ENCODE assay signal across 14 cellular contexts in genomic region chr5:158483202-158483870, GRCh38.
A peak's percentile ranks its signal among the peaks of the same experiment; 100 is the strongest.
DNase-seq lines count a peak whose midpoint lies in the region; ATAC-seq and TF ChIP-seq lines count a peak whose summit lies in the region.
"Had no signal": no experiment of that assay in that cellular context is flagged by ENCODE, and none has a peak within 500 bp of the region (broad histone marks: within the 10 kb centered on the region; RNA-seq: fewer than 3 reads in every experiment).

No MANE protein-coding gene starts in this region.

- no peak overlapping the region for H3K27ac Mint-ChIP-seq in GM23338
- H3K27ac Mint-ChIP-seq: activated naive CD4-positive, alpha-beta T cell treated with anti-CD3 and anti-CD28 coated beads, Interleukin-2, amount 50 U/mL, for 72 hours; stimulated activated effector memory CD8-positive, alpha-beta T cell treated with anti-CD3 and anti-CD28 coated beads, Interleukin-12 subunit alpha, Interleukin-12 subunit beta, amount 100 ng/mL, for 72 hours had no signal

- H3K27ac ChIP-seq in GM23338 (ENCODE audit: low read depth) (no peak overlapping the region), esophagus muscularis mucosa (replicated peaks in 1 of 4) (peak overlapping the region; percentile 50 to 70 (median 66)), muscle layer of duodenum (ENCODE audit: low read length) (peak overlapping the region; percentile 27), suprapubic skin (peak overlapping the region; percentile 78)
- H3K27ac ChIP-seq: psoas muscle had no signal

- 41% methylated on average over 8 of the region's 8 CpGs for WGBS in esophagus muscularis mucosa
- WGBS in suprapubic skin, result 50% methylated on average over 8 of the region's 8 CpGs

- H3F3A ChIP-seq in GM23338 (replicated peaks; ENCODE audit: low read depth), result no peaks in the 10 kb centered on the region

- peaks cover 8% of the 10 kb centered on the region for H3K9me2 ChIP-seq in GM23338 (ENCODE audit: insufficient read depth)

- H4K20me1 ChIP-seq in GM23338 (replicated peaks; ENCODE audit: insufficient read depth), result no peaks in the 10 kb centered on the region

- no peaks in the 10 kb centered on the region for H3K36me3 Mint-ChIP-seq in GM23338 (ENCODE audit: low read depth)
- H3K36me3 Mint-ChIP-seq: activated naive CD4-positive, alpha-beta T cell treated with anti-CD3 and anti-CD28 coated beads, Interleukin-2, amount 50 U/mL, for 72 hours; naive B cell; stimulated activated effector memory CD8-positive, alpha-beta T cell treated with anti-CD3 and anti-CD28 coated beads, Interleukin-12 subunit alpha, Interleukin-12 subunit beta, amount 100 ng/mL, for 72 hours had no signal

- H3K4me1 Mint-ChIP-seq in GM23338, result peaks cover 23% of the 10 kb centered on the region
- H3K4me1 Mint-ChIP-seq: stimulated activated effector memory CD8-positive, alpha-beta T cell treated with anti-CD3 and anti-CD28 coated beads, Interleukin-12 subunit alpha, Interleukin-12 subunit beta, amount 100 ng/mL, for 72 hours had no signal

- peaks cover 2% of the 10 kb centered on the region for H3K27me3 Mint-ChIP-seq in GM23338 (ENCODE audit: insufficient read depth, low read depth, poor library complexity)
- H3K27me3 Mint-ChIP-seq: naive B cell had no signal

- H3K4me2 ChIP-seq in GM23338, result no peak overlapping the region

- H3K4me3 ChIP-seq in GM23338 (no peak overlapping the region), esophagus muscularis mucosa (no peak overlapping the region), muscle layer of duodenum (ENCODE audit: low read depth in 1 of 2, low read length in 2 of 2) (no peak overlapping the region), suprapubic skin (no peak overlapping the region)
- H3K4me3 ChIP-seq: psoas muscle had no signal

- peaks cover 21% of the 10 kb centered on the region for H3K4me1 ChIP-seq in GM23338 (ENCODE audit: insufficient read depth)
- H3K4me1 ChIP-seq in esophagus muscularis mucosa, result peaks cover 25 to 66% (median 54%) of the 10 kb centered on the region in 4 donors
- peaks cover 0 to 24% of the 10 kb centered on the region in 2 donors for H3K4me1 ChIP-seq in muscle layer of duodenum (ENCODE audit: control insufficient read depth in 1 of 2, insufficient read depth in 2 of 2, low read length in 2 of 2)
- H3K4me1 ChIP-seq in suprapubic skin, result peaks cover 47% of the 10 kb centered on the region

- no peak for ATAC-seq in GM23338
- ATAC-seq in HG02759 (IDR thresholded peaks at IDR 0.05; ENCODE audit: unreplicated experiment), result no peak
- ATAC-seq: activated naive CD4-positive, alpha-beta T cell treated with anti-CD3 and anti-CD28 coated beads, Interleukin-2, amount 50 U/mL, for 72 hours; psoas muscle; stimulated activated effector memory CD8-positive, alpha-beta T cell treated with anti-CD3 and anti-CD28 coated beads, Interleukin-12 subunit alpha, Interleukin-12 subunit beta, amount 100 ng/mL, for 72 hours had no signal

- no peak overlapping the region for H3K4me3 Mint-ChIP-seq in GM23338
- H3K4me3 Mint-ChIP-seq: naive B cell; stimulated activated effector memory CD8-positive, alpha-beta T cell treated with anti-CD3 and anti-CD28 coated beads, Interleukin-12 subunit alpha, Interleukin-12 subunit beta, amount 100 ng/mL, for 72 hours had no signal

- H3K27me3 ChIP-seq in GM23338 (ENCODE audit: insufficient read depth) (no peaks in the 10 kb centered on the region), esophagus muscularis mucosa (no peaks in the 10 kb centered on the region), muscle layer of duodenum (ENCODE audit: low read depth, low read length) (no peaks in the 10 kb centered on the region), suprapubic skin (no peaks in the 10 kb centered on the region)

- TF ChIP-seq CTCF in GM23338 (conservative IDR thresholded peaks at IDR 0.05; ENCODE audit: low read depth in 2 of 2), result no peak
- TF ChIP-seq CTCF in esophagus muscularis mucosa (IDR thresholded peaks at IDR 0.05), result no peak
- no peak for TF ChIP-seq CTCF in suprapubic skin (IDR thresholded peaks at IDR 0.05)

- no peaks in the 10 kb centered on the region for H3K79me2 ChIP-seq in GM23338 (replicated peaks; ENCODE audit: insufficient read depth)

- no peaks in the 10 kb centered on the region for H3K9me3 Mint-ChIP-seq in GM23338
- H3K9me3 Mint-ChIP-seq: naive B cell; stimulated activated effector memory CD8-positive, alpha-beta T cell treated with anti-CD3 and anti-CD28 coated beads, Interleukin-12 subunit alpha, Interleukin-12 subunit beta, amount 100 ng/mL, for 72 hours had no signal

- no peak overlapping the region for H2AFZ ChIP-seq in GM23338

- TF ChIP-seq EP300 in esophagus muscularis mucosa (IDR thresholded peaks at IDR 0.05), result no peak
- no peak for TF ChIP-seq EP300 in suprapubic skin (IDR thresholded peaks at IDR 0.05)

- no peaks in the 10 kb centered on the region for H3K9me3 ChIP-seq in esophagus muscularis mucosa
- no peaks in the 10 kb centered on the region for H3K9me3 ChIP-seq in muscle layer of duodenum (ENCODE audit: control insufficient read depth in 1 of 2, low read length in 2 of 2)
- no peaks in the 10 kb centered on the region for H3K9me3 ChIP-seq in suprapubic skin
- H3K9me3 ChIP-seq: psoas muscle had no signal

- DNase-seq in GM23338 (ENCODE audit: low spot score) (peak; percentile 28), esophagus muscularis mucosa (ENCODE audit: extremely low spot score) (no peak), suprapubic skin (ENCODE audit: low spot score in 2 of 2) (no peak), hippocampal formation (lab: John Stamatoyannopoulos, UW) (no peak), retina (no peak)
- DNase-seq: activated CD4-positive, alpha-beta T cell treated with anti-CD3 and anti-CD28 coated beads for 1 hour; cortex of kidney; naive B cell; NCI-H524; psoas muscle had no signal

- TF ChIP-seq POLR2A in esophagus muscularis mucosa (IDR thresholded peaks at IDR 0.05; ENCODE audit: low read depth), result no peak
- no peak for TF ChIP-seq POLR2A in suprapubic skin (IDR thresholded peaks at IDR 0.05)

- intact Hi-C loops in esophagus muscularis mucosa (cut with DNase I), result no loop called here

- H3K36me3 ChIP-seq in GM23338 (ENCODE audit: insufficient read depth), result no peaks in the 10 kb centered on the region
- H3K36me3 ChIP-seq in esophagus muscularis mucosa, result no peaks in the 10 kb centered on the region
- H3K36me3 ChIP-seq in muscle layer of duodenum (ENCODE audit: control insufficient read depth in 1 of 2, insufficient read depth in 2 of 2, low read length in 2 of 2), result no peaks in the 10 kb centered on the region
- H3K36me3 ChIP-seq in suprapubic skin, result no peaks in the 10 kb centered on the region

TF ChIP-seq in GM23338, 12 proteins besides CTCF, POLR2A, EP300 and RAD21:
- TF ChIP-seq EZH2phosphoT487 (IDR thresholded peaks at IDR 0.05; ENCODE audit: unreplicated experiment) (no peak), ETS1 (IDR thresholded peaks at IDR 0.05) (no peak)
